In the genomic region with DNA sequence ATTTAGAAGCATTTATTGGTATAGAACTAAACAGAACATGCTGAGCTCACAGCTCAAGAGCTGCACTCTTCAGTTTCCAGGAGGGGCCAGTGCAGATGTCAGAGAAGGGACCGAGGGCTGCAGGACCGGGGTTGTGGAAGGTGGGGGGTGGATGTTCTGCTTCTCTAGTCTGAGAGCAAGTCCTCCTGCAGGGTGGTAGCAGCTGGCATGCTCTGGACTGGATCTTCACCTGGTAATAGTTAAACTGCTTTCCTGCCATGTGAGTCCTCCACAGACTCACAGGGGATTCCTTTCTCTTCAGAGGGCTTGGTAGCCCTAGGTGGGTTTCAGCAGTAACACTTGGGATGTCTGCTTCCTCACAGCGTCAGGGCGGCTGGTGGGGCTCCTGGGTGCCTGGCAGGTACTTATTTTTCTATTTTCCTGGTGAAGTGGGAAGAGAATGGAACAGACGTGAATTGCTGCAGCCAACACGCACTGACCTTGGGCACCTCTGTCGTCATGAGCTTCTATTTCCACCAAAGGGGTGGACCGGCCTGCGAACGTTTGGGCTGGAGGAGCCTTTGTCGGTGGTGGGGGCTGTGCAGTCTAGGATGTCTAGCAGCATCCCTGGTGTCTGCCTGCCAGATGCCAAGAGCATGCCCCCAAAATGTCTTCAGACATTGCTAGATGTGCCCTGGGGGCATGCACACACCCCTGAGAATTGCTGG, we compare ENCODE assay signal across 11 cellular contexts. TPM values are rescaled to one million over a fixed set of nuclear protein-coding genes. Genes with fewer than 3 reads are reported as not detected.
DNase-seq lines count a peak whose midpoint lies in the region; ATAC-seq, FAIRE-seq and TF ChIP-seq lines count a peak whose summit lies in the region.
"Had no signal": no experiment of that assay in that cellular context is flagged by ENCODE, and none has a peak within 500 bp of the region (broad histone marks: within the 10 kb centered on the region; RNA-seq: fewer than 3 reads in every experiment).

No MANE protein-coding gene starts in this region.

- H3K9me2 ChIP-seq in SU-DHL-6 (replicated peaks; ENCODE audit: insufficient read depth, low read length) = no peaks in the 10 kb centered on the region

- TF ChIP-seq CTCF in SU-DHL-6 (IDR thresholded peaks at IDR 0.05; ENCODE audit: insufficient read depth, low read length, poor library complexity, severe bottlenecking) (no peak), fibroblast of the aortic adventitia (IDR thresholded peaks at IDR 0.05; ENCODE audit: insufficient read depth, low read length) (no peak)

- peaks cover 9% of the 10 kb centered on the region for H3K36me3 Mint-ChIP-seq in activated T-cell treated with anti-CD3 and anti-CD28 coated beads, Interleukin-2, amount 50 U/mL, for 4 hours (ENCODE audit: insufficient read depth)

- no peaks in the 10 kb centered on the region for H3K27me3 Mint-ChIP-seq in activated T-cell treated with anti-CD3 and anti-CD28 coated beads, Interleukin-2, amount 50 U/mL, for 4 hours (ENCODE audit: low read depth)

- peaks cover 54% of the 10 kb centered on the region for H3K4me1 Mint-ChIP-seq in activated T-cell treated with anti-CD3 and anti-CD28 coated beads, Interleukin-2, amount 50 U/mL, for 4 hours (ENCODE audit: low read depth)

- H3K27ac ChIP-seq in SU-DHL-6 (ENCODE audit: low read depth, low read length) = no peak overlapping the region

- peak overlapping the region; percentile 92 for H3K4me3 Mint-ChIP-seq in activated T-cell treated with anti-CD3 and anti-CD28 coated beads, Interleukin-2, amount 50 U/mL, for 4 hours

- peaks cover 66% of the 10 kb centered on the region for H3K79me2 ChIP-seq in SU-DHL-6 (ENCODE audit: insufficient read depth, low read length)

- no peak for DNase-seq in activated T-cell treated with anti-CD3 and anti-CD28 coated beads, Interleukin-2, amount 50 U/mL, for 4 hours
- DNase-seq in activated T-cell treated with anti-CD3 and anti-CD28 coated beads, Interleukin-2, amount 50 U/mL, for 48 hours = no peak
- DNase-seq in fibroblast of the aortic adventitia (ENCODE audit: low read depth) (no peak), frontal cortex (ENCODE audit: low spot score in 2 of 2) (no peak), HUDEP-2 (lab: John Stamatoyannopoulos, UW; ENCODE audit: unreplicated experiment in 76 of 76) (no peak)
- DNase-seq: central memory CD4-positive, alpha-beta T cell; foreskin fibroblast; NCI-H1930 had no signal

- no peaks in the 10 kb centered on the region; the same call in 1 of the 2 replicates for H4K20me1 ChIP-seq in SU-DHL-6 (ENCODE audit: low read depth, low read length)

- no peak for FAIRE-seq in frontal cortex (lab: Jason Lieb, UNC)

- H3K4me1 ChIP-seq in skeletal muscle satellite cell (ENCODE audit: control insufficient read depth, insufficient read depth, low read length) = peaks cover 30% of the 10 kb centered on the region

- H3K4me2 ChIP-seq in SU-DHL-6 (ENCODE audit: low read depth, low read length, poor library complexity, severe bottlenecking) (peak overlapping the region; percentile 87), skeletal muscle satellite cell (ENCODE audit: low read length) (peak overlapping the region; percentile 97)

- no peak overlapping the region for H3K9ac ChIP-seq in SU-DHL-6 (ENCODE audit: low read length)
- peak overlapping the region; percentile 98 for H3K9ac ChIP-seq in skeletal muscle satellite cell (ENCODE audit: low read depth, low read length)

- H3K27me3 ChIP-seq in SU-DHL-6 (ENCODE audit: low read length) = no peaks in the 10 kb centered on the region
- no peaks in the 10 kb centered on the region for H3K27me3 ChIP-seq in skeletal muscle satellite cell (ENCODE audit: control insufficient read depth, insufficient read depth, low read length)

- ATAC-seq in activated T-cell treated with anti-CD3 and anti-CD28 coated beads, Interleukin-2, amount 50 U/mL, for 4 hours = no peak
- ATAC-seq in HG03280 (IDR thresholded peaks at IDR 0.05; ENCODE audit: unreplicated experiment) = no peak

- no peak overlapping the region for H2AFZ ChIP-seq in SU-DHL-6 (ENCODE audit: low read depth, low read length, severe bottlenecking)

- H3K9me3 Mint-ChIP-seq in activated T-cell treated with anti-CD3 and anti-CD28 coated beads, Interleukin-2, amount 50 U/mL, for 4 hours = no peaks in the 10 kb centered on the region

- no peaks in the 10 kb centered on the region for H3K36me3 ChIP-seq in SU-DHL-6 (ENCODE audit: low read length)
- peaks cover 11% of the 10 kb centered on the region for H3K36me3 ChIP-seq in skeletal muscle satellite cell (ENCODE audit: insufficient read depth, low read length)

- H3F3A ChIP-seq in SU-DHL-6 (ENCODE audit: insufficient read depth) = no peaks in the 10 kb centered on the region

- no peak overlapping the region for H3K4me3 ChIP-seq in SU-DHL-6 (ENCODE audit: insufficient read depth, low read length, poor library complexity, severe bottlenecking)
- H3K4me3 ChIP-seq in fibroblast of the aortic adventitia (ENCODE audit: low read depth, low read length) = peak overlapping the region; percentile 6
- peak overlapping the region; percentile 8 for H3K4me3 ChIP-seq in skeletal muscle satellite cell (ENCODE audit: low read length)

- H3K9me3 ChIP-seq in SU-DHL-6 (ENCODE audit: insufficient read depth, low read length) = peaks cover under 1% of the 10 kb centered on the region; the same call in 1 of the 2 replicates
- no peaks in the 10 kb centered on the region for H3K9me3 ChIP-seq in skeletal muscle satellite cell (replicated peaks; ENCODE audit: low read length)

RNA-seq across cellular contexts. Expression of gene MAEA, which starts 2.5 kb away (rescaled TPM):
- 10 to 100 TPM; 61.9 to 66.9 (median 65.3) TPM for total RNA-seq in activated T-cell treated with anti-CD3 and anti-CD28 coated beads, Interleukin-2, amount 50 U/mL, for 4 hours
- total RNA-seq in fibroblast of the aortic adventitia (ENCODE audit: low replicate concordance) (54.8 and 98.0 TPM in 2 replicates), frontal cortex (31.4 TPM)
- total RNA-seq in skeletal muscle satellite cell (2012; rRNA removed) = 71.7 and 73.6 TPM in 2 replicates

RNA-seq across cellular contexts. Expression of gene CTBP1, which starts 43.2 kb away (rescaled TPM):
- 100 to 1,000 TPM; 166 to 186 (median 177) TPM for total RNA-seq in activated T-cell treated with anti-CD3 and anti-CD28 coated beads, Interleukin-2, amount 50 U/mL, for 4 hours
- 141 and 191 TPM in 2 replicates for total RNA-seq in fibroblast of the aortic adventitia (ENCODE audit: low replicate concordance)
- total RNA-seq in skeletal muscle satellite cell (2012; rRNA removed) = 182 and 202 TPM in 2 replicates
- total RNA-seq in frontal cortex = 224 TPM

RNA-seq across cellular contexts. Expression of gene UVSSA, which starts 54.9 kb away (rescaled TPM):
- total RNA-seq in activated T-cell treated with anti-CD3 and anti-CD28 coated beads, Interleukin-2, amount 50 U/mL, for 4 hours = 10 to 100 TPM; 17.2 to 20.5 (median 18.9) TPM
- total RNA-seq in fibroblast of the aortic adventitia (ENCODE audit: low replicate concordance) = 8.7 and 32.2 TPM in 2 replicates
- total RNA-seq in skeletal muscle satellite cell (2012; rRNA removed) = 7.0 and 17.7 TPM in 2 replicates
- 5.3 TPM for total RNA-seq in frontal cortex
